ENCODE assay signal across 24 cellular contexts in genomic region chrX:13189380-13189779, GRCh38.
DNase-seq lines count a peak whose midpoint lies in the region; ATAC-seq, FAIRE-seq and TF ChIP-seq lines count a peak whose summit lies in the region.
"Had no signal": no experiment of that assay in that cellular context is flagged by ENCODE, and none has a peak within 500 bp of the region (broad histone marks: within the 10 kb centered on the region; RNA-seq: fewer than 3 reads in every experiment).

No MANE protein-coding gene starts in this region.

- H3K79me2 ChIP-seq in PC-3 (ENCODE audit: low read length) (no peaks in the 10 kb centered on the region), PC-9 (ENCODE audit: low read depth) (no peaks in the 10 kb centered on the region), K562 (ENCODE audit: control insufficient read depth, insufficient read depth, low read length) (no peaks in the 10 kb centered on the region), smooth muscle cell (ENCODE audit: low read depth) (no peaks in the 10 kb centered on the region)

- no peak for TF ChIP-seq EP300 in K562 (IDR thresholded peaks at IDR 0.05; ENCODE audit: low read length)

- H3K36me3 ChIP-seq in PC-3 (ENCODE audit: low read depth, low read length) (no peaks in the 10 kb centered on the region), PC-9 (ENCODE audit: low read depth) (no peaks in the 10 kb centered on the region), K562 (ENCODE audit: control insufficient read depth, insufficient read depth, low read length) (no peaks in the 10 kb centered on the region), smooth muscle cell (ENCODE audit: low read depth) (no peaks in the 10 kb centered on the region), brain microvascular endothelial cell (replicated peaks) (no peaks in the 10 kb centered on the region)
- H3K36me3 ChIP-seq: BE2C, BLaER1 had no signal

- H4K20me1 ChIP-seq in PC-3 (ENCODE audit: low read length) (no peaks in the 10 kb centered on the region), PC-9 (ENCODE audit: insufficient read depth) (no peaks in the 10 kb centered on the region), K562 (replicated peaks; ENCODE audit: control insufficient read depth, insufficient read depth, low read length) (no peaks in the 10 kb centered on the region), smooth muscle cell (ENCODE audit: low read depth) (no peaks in the 10 kb centered on the region)
- H4K20me1 ChIP-seq: BLaER1 had no signal

- H3K9me2 ChIP-seq in PC-3 (replicated peaks; ENCODE audit: low read length): no peaks in the 10 kb centered on the region
- H3K9me2 ChIP-seq in PC-9 (ENCODE audit: insufficient read depth): no peaks in the 10 kb centered on the region

- no peak overlapping the region for H2AFZ ChIP-seq in PC-3 (ENCODE audit: low read length)
- H2AFZ ChIP-seq in PC-9: no peak overlapping the region
- no peak overlapping the region for H2AFZ ChIP-seq in K562 (ENCODE audit: low read depth, low read length)
- peak overlapping the region; percentile 18 for H2AFZ ChIP-seq in smooth muscle cell (ENCODE audit: low read depth)

- intact Hi-C loops in PC-3 (cut with micrococcal nuclease) (no loop called here), PC-9 (cut with micrococcal nuclease; ENCODE audit: unreplicated experiment) (no loop called here), K562 (cut with micrococcal nuclease) (no loop called here)

- H3K4me3 ChIP-seq in PC-3 (ENCODE audit: low read length) (no peak overlapping the region), PC-9 (no peak overlapping the region), K562 (no peak overlapping the region), smooth muscle cell (no peak overlapping the region), brain microvascular endothelial cell (ENCODE audit: low read depth, low read length) (no peak overlapping the region)
- H3K4me3 ChIP-seq: BLaER1 had no signal

- CTCF ChIA-PET in PC-3 (lab: Charles Lee) (no interaction called here), PC-9 (lab: Charles Lee) (no interaction called here), K562 (lab: Yijun Ruan, JAX; ENCODE audit: low intra/inter-chr PET ratio) (no interaction called here)

- DNase-seq in PC-3 (no peak), PC-9 (no peak), K562 (ENCODE audit: extremely low read depth in 1 of 4, low spot score in 3 of 4) (no peak), smooth muscle cell (lab: John Stamatoyannopoulos, UW; ENCODE audit: unreplicated experiment) (no peak), NAMALWA (ENCODE audit: low spot score) (no peak), brain microvascular endothelial cell (no peak), EL (no peak)
- DNase-seq: 8988T; ACHN; BE2C; C1 segment of cervical spinal cord; CD4-positive, alpha-beta memory T cell; CD4-positive, CD25-positive, alpha-beta regulatory T cell; CD8-positive, alpha-beta memory T cell; COR-L47; DMS 273 treated with DMSO at 0.1 percent for 48 hours; DMS153; DMS79; DND-41; GF-D8 had no signal

- TF ChIP-seq RAD21 in K562 (CRISPR knock-in tag; conservative IDR thresholded peaks at IDR 0.05 in 1 of 2, IDR thresholded peaks at IDR 0.05 in 1 of 2): no peak

- H3K9me3 ChIP-seq in PC-3 (ENCODE audit: low read length) (no peaks in the 10 kb centered on the region), PC-9 (ENCODE audit: insufficient read depth, low read depth) (no peaks in the 10 kb centered on the region), K562 (replicated peaks; ENCODE audit: control insufficient read depth, insufficient read depth, low read depth, low read length) (no peaks in the 10 kb centered on the region), smooth muscle cell (replicated peaks; ENCODE audit: low read depth) (no peaks in the 10 kb centered on the region)
- H3K9me3 ChIP-seq: BE2C, BLaER1 had no signal

- ATAC-seq in PC-3 (no peak), K562 (no peak)

- peaks cover 24% of the 10 kb centered on the region for H3K4me1 ChIP-seq in PC-3 (ENCODE audit: insufficient read depth, low read length)
- H3K4me1 ChIP-seq in PC-9 (replicated peaks; ENCODE audit: insufficient read depth): peaks cover 43% of the 10 kb centered on the region
- no peaks in the 10 kb centered on the region; a peak in 3 of 5 replicates for H3K4me1 ChIP-seq in K562 (replicated peaks in 1 of 2; ENCODE audit: control insufficient read depth in 2 of 2, insufficient read depth in 2 of 2, low read length in 2 of 2)
- H3K4me1 ChIP-seq in smooth muscle cell (ENCODE audit: low read depth): no peaks in the 10 kb centered on the region

- H3K9ac ChIP-seq in PC-3 (ENCODE audit: low read length) (no peak overlapping the region), K562 (ENCODE audit: insufficient read depth in 1 of 2, low read depth in 2 of 2, low read length in 2 of 2) (no peak overlapping the region), smooth muscle cell (ENCODE audit: low read depth) (no peak overlapping the region)
- H3K9ac ChIP-seq: BLaER1 had no signal

- BruUV-seq in PC-3 (replicated peaks; lab: Mats Ljungman, UMichigan) (no TSS peak), PC-9 (replicated peaks; lab: Mats Ljungman, UMichigan) (no TSS peak), K562 (replicated peaks; lab: Mats Ljungman, UMichigan) (no TSS peak)

- in situ Hi-C loops in K562 (cut with MboI): no loop called here
- in situ Hi-C loops in brain microvascular endothelial cell (cut with HindIII; ENCODE audit: low pct_ligation_motif_present, low sequenced_read_pairs): no loop called here

- TF ChIP-seq CTCF in PC-3 (conservative IDR thresholded peaks at IDR 0.05; ENCODE audit: low read depth, low read length) (no peak), PC-9 (conservative IDR thresholded peaks at IDR 0.05) (no peak), K562 (IDR thresholded peaks at IDR 0.05 in 2 of 3, conservative IDR thresholded peaks at IDR 0.05 in 1 of 3; ENCODE audit: insufficient read depth in 2 of 3, low read depth in 1 of 3, low read length in 3 of 3) (no peak), smooth muscle cell (IDR thresholded peaks at IDR 0.05; ENCODE audit: borderline replicate concordance, insufficient read depth, poor library complexity, severe bottlenecking) (no peak), brain microvascular endothelial cell (IDR thresholded peaks at IDR 0.05; ENCODE audit: low read depth, low read length, missing control alignments) (no peak)

- H3K9me1 ChIP-seq in K562 (ENCODE audit: control insufficient read depth, insufficient read depth, low read length): no peaks in the 10 kb centered on the region

- H3F3A ChIP-seq in PC-3 (ENCODE audit: low read length, unreplicated experiment): no peaks in the 10 kb centered on the region
- peaks cover 15% of the 10 kb centered on the region for H3F3A ChIP-seq in PC-9 (ENCODE audit: insufficient read depth, low read depth)
- no peaks in the 10 kb centered on the region for H3F3A ChIP-seq in smooth muscle cell (ENCODE audit: low read depth)

- WGBS in K562 (ENCODE audit: insufficient coverage, low coverage, missing lambda C conversion rate): 44% methylated on average over 5 of the region's 6 CpGs
- WGBS in smooth muscle cell (ENCODE audit: low lambda C conversion rate): 82% methylated on average over 6 of the region's 6 CpGs

- no peak for TF ChIP-seq POLR2A in K562 (conservative IDR thresholded peaks at IDR 0.05)

- POLR2A ChIA-PET in PC-3 (lab: Charles Lee; ENCODE audit: unreplicated experiment) (no interaction called here), PC-9 (lab: Charles Lee; ENCODE audit: unreplicated experiment) (interaction anchor here (0.6 kb wide), 1 partner anchor 88 kb away, joined by 6 read pairs; no protein-coding TSS in a partner anchor), K562 (lab: Yijun Ruan, JAX) (no interaction called here)

- no peak for FAIRE-seq in K562 (lab: Jason Lieb, UNC)
- FAIRE-seq: A204.1, G401.6, GM18507 had no signal

- no peaks in the 10 kb centered on the region for H3K27me3 ChIP-seq in PC-3 (ENCODE audit: low read length)
- H3K27me3 ChIP-seq in PC-9 (ENCODE audit: insufficient read depth, low read depth): no peaks in the 10 kb centered on the region
- no peaks in the 10 kb centered on the region for H3K27me3 ChIP-seq in K562 (ENCODE audit: control insufficient read depth in 2 of 2, insufficient read depth in 2 of 2, low read length in 2 of 2)
- no peaks in the 10 kb centered on the region for H3K27me3 ChIP-seq in smooth muscle cell (ENCODE audit: low read depth)
- no peaks in the 10 kb centered on the region for H3K27me3 ChIP-seq in brain microvascular endothelial cell (replicated peaks)
- H3K27me3 ChIP-seq: BE2C, BLaER1 had no signal

- H3K27ac ChIP-seq in PC-3 (ENCODE audit: low read length): peak overlapping the region; percentile 33
- no peak overlapping the region for H3K27ac ChIP-seq in PC-9
- no peak overlapping the region for H3K27ac ChIP-seq in K562 (ENCODE audit: extremely low read depth, low read depth, low read length)
- no peak overlapping the region for H3K27ac ChIP-seq in smooth muscle cell (ENCODE audit: low read depth)
- H3K27ac ChIP-seq in brain microvascular endothelial cell: no peak overlapping the region
- H3K27ac ChIP-seq: BLaER1 had no signal

- H3K4me2 ChIP-seq in PC-3 (ENCODE audit: low read length) (peak overlapping the region; percentile 22; the same call in 1 of the 2 replicates), PC-9 (0 out of 2 replicates have a peak overlapping the region, but pooled peaks have one; percentile 13), K562 (ENCODE audit: insufficient read depth, low read length) (no peak overlapping the region), smooth muscle cell (no peak overlapping the region)
- H3K4me2 ChIP-seq: BLaER1 had no signal

TF ChIP-seq in K562, 482 proteins besides CTCF, POLR2A, EP300 and RAD21 (continues in another document):
- TF ChIP-seq CHCHD3 (CRISPR knock-in tag; IDR thresholded peaks at IDR 0.05): no peak

Comparison
In these comparisons a context has a peak if more than half of its experiments do, and no peak if none do; other contexts are left out.
1. H3K4me2 ChIP-seq: peak in PC-3 (single experiment) and PC-9 (single experiment); none in K562 (single experiment) and smooth muscle cell (single experiment).